ENCODE assay signal across 30 cellular contexts in the genomic region with DNA sequence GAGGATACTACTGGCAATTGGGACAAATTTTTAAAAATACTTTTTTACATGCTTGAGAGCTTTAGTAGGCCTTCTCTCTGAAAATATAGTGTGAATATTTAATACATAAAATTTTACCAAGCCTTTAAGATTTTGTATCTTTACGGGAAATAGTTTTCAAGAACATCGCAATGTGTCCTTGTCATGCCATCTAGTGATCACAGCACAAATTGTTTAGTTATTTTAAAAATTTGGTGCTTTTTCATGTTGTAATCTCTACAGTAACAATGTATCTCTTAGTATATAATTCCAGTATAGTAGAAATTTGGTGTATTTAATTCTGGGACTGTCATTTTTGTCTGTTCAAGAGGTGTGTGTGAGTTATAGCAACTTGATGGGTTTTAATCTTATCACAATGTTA. TPM values are rescaled to one million over a fixed set of nuclear protein-coding genes. Genes with fewer than 3 reads are reported as not detected.
DNase-seq lines count a peak whose midpoint lies in the region; ATAC-seq, FAIRE-seq and TF ChIP-seq lines count a peak whose summit lies in the region.
"Had no signal": no experiment of that assay in that cellular context is flagged by ENCODE, and none has a peak within 500 bp of the region (broad histone marks: within the 10 kb centered on the region; RNA-seq: fewer than 3 reads in every experiment).

No MANE protein-coding gene starts in this region.

- TF ChIP-seq CTCF in A549 (IDR thresholded peaks at IDR 0.05) (peak; percentile 6; the same call in 1 of the 3 replicates), HFFc6 (IDR thresholded peaks at IDR 0.05) (peak; percentile 42), SU-DHL-6 (IDR thresholded peaks at IDR 0.05; ENCODE audit: insufficient read depth, low read length, poor library complexity, severe bottlenecking) (no peak), hepatocyte (IDR thresholded peaks at IDR 0.05; ENCODE audit: poor library complexity) (peak; percentile 27)

- no peak overlapping the region for H3K27ac Mint-ChIP-seq in HFFc6
- H3K27ac Mint-ChIP-seq: activated B cell treated with CpG ODN at 0.5 μM for 24 hours; activated naive CD4-positive, alpha-beta T cell treated with anti-CD3 and anti-CD28 coated beads, Interleukin-2, amount 50 U/mL, for 72 hours; activated T-helper 1 cell treated with anti-CD3 and anti-CD28 coated beads, Interleukin-12 subunit alpha, Interleukin-12 subunit beta, Interleukin-2, Interleukin-4 antibody, amounts not matched to agents 30 ng/mL and 10 ng/mL and 1 ng/mL, durations not matched to agents 14 hours and 24 hours and 36 hours; CD14-positive monocyte; dendritic cell treated with granulocyte-macrophage colony-stimulating factor and Interleukin-4, amounts not matched to agents 40 ng/mL and 50 ng/mL, for 4 days; stimulated activated naive B cell treated with anti-CD40 and anti-IgM and Interleukin-4, amounts not matched to agents 10 μg/mL and 1 μg/mL and 100 μg/mL, for 72 hours; T-helper 2 cell treated with Interferon-gamma antibody and Interleukin-4, amounts not matched to agents 5 μg/mL and 100 μg/mL, for 36 hours had no signal

- H3K9ac ChIP-seq in SU-DHL-6 (ENCODE audit: low read length), result no peak overlapping the region

- no peak for DNase-seq in A549 (ENCODE audit: low read depth in 1 of 2, low spot score in 1 of 2)
- no peak for DNase-seq in HFFc6
- DNase-seq in hepatocyte (ENCODE audit: low spot score), result no peak
- no peak for DNase-seq in GM03348 (ENCODE audit: low spot score)
- DNase-seq in RKO (ENCODE audit: low spot score), result no peak
- no peak for DNase-seq in NCI-H524 (lab: John Stamatoyannopoulos, UW)
- DNase-seq: activated B cell treated with CpG ODN at 0.5 μM for 24 hours; activated CD4-positive, alpha-beta T cell treated with anti-CD3 and anti-CD28 coated beads, Interleukin-2, amount 50 U/mL, for 4 hours; anterior cingulate cortex; Calu3; MG63; NCI-H1417 treated with DMSO at 0.1 percent for 48 hours; NCI-H2081 treated with DMSO at 0.1 percent for 48 hours; NCI-H446; NK-92 treated with Interleukin-12 subunit alpha and Interleukin-12 subunit beta, amount 100 ng/mL, for 24 hours; retina; RPMI8226; stimulated activated naive B cell treated with anti-CD40 and anti-IgM and Interleukin-4, amounts not matched to agents 10 μg/mL and 1 μg/mL and 100 μg/mL, for 72 hours; uterus had no signal

- H3K27me3 ChIP-seq in SU-DHL-6 (ENCODE audit: low read length) (no peaks in the 10 kb centered on the region), hepatocyte (no peaks in the 10 kb centered on the region)
- H3K27me3 ChIP-seq: cardiac muscle cell, MG63, suprapubic skin, uterus had no signal

- H4K20me1 ChIP-seq in SU-DHL-6 (ENCODE audit: low read depth, low read length) (peaks cover 9% of the 10 kb centered on the region; the same call in 1 of the 2 replicates), hepatocyte (ENCODE audit: insufficient read depth, poor library complexity, severe bottlenecking) (no peaks in the 10 kb centered on the region)

- H3K27me3 Mint-ChIP-seq in HFFc6 (ENCODE audit: insufficient read depth), result no peaks in the 10 kb centered on the region
- H3K27me3 Mint-ChIP-seq: activated B cell treated with CpG ODN at 0.5 μM for 24 hours; dendritic cell treated with granulocyte-macrophage colony-stimulating factor and Interleukin-4, amounts not matched to agents 40 ng/mL and 50 ng/mL, for 4 days; stimulated activated naive B cell treated with anti-CD40 and anti-IgM and Interleukin-4, amounts not matched to agents 10 μg/mL and 1 μg/mL and 100 μg/mL, for 72 hours had no signal

- H3K4me2 ChIP-seq in A549 (no peak overlapping the region), SU-DHL-6 (ENCODE audit: low read depth, low read length, poor library complexity, severe bottlenecking) (peak overlapping the region; percentile 31), hepatocyte (no peak overlapping the region)
- H3K4me2 ChIP-seq: smooth muscle cell had no signal

- no peaks in the 10 kb centered on the region for H3K9me3 ChIP-seq in A549
- no peaks in the 10 kb centered on the region for H3K9me3 ChIP-seq in SU-DHL-6 (ENCODE audit: insufficient read depth, low read length)
- no peaks in the 10 kb centered on the region for H3K9me3 ChIP-seq in hepatocyte (ENCODE audit: low read depth)
- H3K9me3 ChIP-seq: MG63, suprapubic skin, uterus had no signal

- no peak overlapping the region for H3K4me3 Mint-ChIP-seq in HFFc6
- H3K4me3 Mint-ChIP-seq: activated B cell treated with CpG ODN at 0.5 μM for 24 hours; activated T-helper 1 cell treated with anti-CD3 and anti-CD28 coated beads, Interleukin-12 subunit alpha, Interleukin-12 subunit beta, Interleukin-2, Interleukin-4 antibody, amounts not matched to agents 30 ng/mL and 10 ng/mL and 1 ng/mL, durations not matched to agents 14 hours and 24 hours and 36 hours; CD14-positive monocyte; dendritic cell treated with granulocyte-macrophage colony-stimulating factor and Interleukin-4, amounts not matched to agents 40 ng/mL and 50 ng/mL, for 4 days; stimulated activated naive B cell treated with anti-CD40 and anti-IgM and Interleukin-4, amounts not matched to agents 10 μg/mL and 1 μg/mL and 100 μg/mL, for 72 hours; T-helper 2 cell treated with Interferon-gamma antibody and Interleukin-4, amounts not matched to agents 5 μg/mL and 100 μg/mL, for 36 hours had no signal

- H3K79me2 ChIP-seq in SU-DHL-6 (ENCODE audit: insufficient read depth, low read length), result peaks cover 66% of the 10 kb centered on the region
- H3K79me2 ChIP-seq in hepatocyte, result peaks cover 44% of the 10 kb centered on the region

- no peak for TF ChIP-seq POLR2A in A549 (IDR thresholded peaks at IDR 0.05; ENCODE audit: low read length)

- no peak overlapping the region for H2AFZ ChIP-seq in SU-DHL-6 (ENCODE audit: low read depth, low read length, severe bottlenecking)
- no peak overlapping the region for H2AFZ ChIP-seq in hepatocyte

- peaks cover 12% of the 10 kb centered on the region for H3F3A ChIP-seq in SU-DHL-6 (ENCODE audit: insufficient read depth)

- peaks cover 49% of the 10 kb centered on the region for H3K4me1 Mint-ChIP-seq in HFFc6 (ENCODE audit: low read depth)

- 91% methylated on average over 2 of the region's 2 CpGs for WGBS in A549 (ENCODE audit: missing lambda C conversion rate)
- 93% methylated on average over 2 of the region's 2 CpGs for WGBS in hepatocyte (ENCODE audit: low lambda C conversion rate, missing lambda C conversion rate)

- CTCF ChIA-PET in A549 (lab: Yijun Ruan, JAX), result interaction anchor here (1.0 to 3.4 kb wide), 2 partner anchors 225 to 420 kb away, joined by 3 to 16 read pairs; no protein-coding TSS in a partner anchor

- H3K4me1 ChIP-seq in A549 (peaks cover 12% of the 10 kb centered on the region), hepatocyte (ENCODE audit: insufficient read depth) (peaks cover 4% of the 10 kb centered on the region)
- H3K4me1 ChIP-seq: suprapubic skin, uterus had no signal

- no peaks in the 10 kb centered on the region for H3K9me2 ChIP-seq in SU-DHL-6 (replicated peaks; ENCODE audit: insufficient read depth, low read length)
- no peaks in the 10 kb centered on the region for H3K9me2 ChIP-seq in hepatocyte (replicated peaks; ENCODE audit: insufficient read depth)

- no peak overlapping the region for H3K4me3 ChIP-seq in A549
- H3K4me3 ChIP-seq in SU-DHL-6 (ENCODE audit: insufficient read depth, low read length, poor library complexity, severe bottlenecking), result no peak overlapping the region
- no peak overlapping the region for H3K4me3 ChIP-seq in hepatocyte
- H3K4me3 ChIP-seq: cardiac muscle cell, MG63, smooth muscle cell, suprapubic skin, uterus had no signal

- no peak for ATAC-seq in A549
- no peak for ATAC-seq in HG03108 (IDR thresholded peaks at IDR 0.05; ENCODE audit: unreplicated experiment)
- ATAC-seq: activated naive CD4-positive, alpha-beta T cell treated with anti-CD3 and anti-CD28 coated beads, Interleukin-2, amount 50 U/mL, for 72 hours; stimulated activated naive B cell treated with anti-CD40 and anti-IgM and Interleukin-4, amounts not matched to agents 10 μg/mL and 1 μg/mL and 100 μg/mL, for 72 hours had no signal

- TF ChIP-seq EP300 in A549 (IDR thresholded peaks at IDR 0.05), result no peak

- TF ChIP-seq RAD21 in A549 (conservative IDR thresholded peaks at IDR 0.05 in 1 of 2, IDR thresholded peaks at IDR 0.05 in 1 of 2), result no peak

- no peaks in the 10 kb centered on the region for H3K9me3 Mint-ChIP-seq in HFFc6
- H3K9me3 Mint-ChIP-seq: activated B cell treated with CpG ODN at 0.5 μM for 24 hours; activated naive CD4-positive, alpha-beta T cell treated with anti-CD3 and anti-CD28 coated beads, Interleukin-2, amount 50 U/mL, for 72 hours; activated T-helper 1 cell treated with anti-CD3 and anti-CD28 coated beads, Interleukin-12 subunit alpha, Interleukin-12 subunit beta, Interleukin-2, Interleukin-4 antibody, amounts not matched to agents 30 ng/mL and 10 ng/mL and 1 ng/mL, durations not matched to agents 14 hours and 24 hours and 36 hours; CD14-positive monocyte; dendritic cell treated with granulocyte-macrophage colony-stimulating factor and Interleukin-4, amounts not matched to agents 40 ng/mL and 50 ng/mL, for 4 days; stimulated activated naive B cell treated with anti-CD40 and anti-IgM and Interleukin-4, amounts not matched to agents 10 μg/mL and 1 μg/mL and 100 μg/mL, for 72 hours; T-helper 2 cell treated with Interferon-gamma antibody and Interleukin-4, amounts not matched to agents 5 μg/mL and 100 μg/mL, for 36 hours had no signal

- H3K36me3 ChIP-seq in SU-DHL-6 (ENCODE audit: low read length) (peaks cover 54% of the 10 kb centered on the region), hepatocyte (replicated peaks; ENCODE audit: insufficient read depth, low read depth) (no peaks in the 10 kb centered on the region)
- H3K36me3 ChIP-seq: cardiac muscle cell, suprapubic skin, uterus had no signal

- no peaks in the 10 kb centered on the region; the same call in 1 of the 2 replicates for H3K36me3 Mint-ChIP-seq in HFFc6 (ENCODE audit: low read depth)

- POLR2A ChIA-PET in A549 (lab: Yijun Ruan, JAX), result no interaction called here

- no peak for FAIRE-seq in A549 (lab: Jason Lieb, UNC)
- FAIRE-seq: H54 had no signal

- H3K27ac ChIP-seq in A549 (no peak overlapping the region), SU-DHL-6 (ENCODE audit: low read depth, low read length) (no peak overlapping the region), hepatocyte (no peak overlapping the region)
- H3K27ac ChIP-seq: cardiac muscle cell, suprapubic skin, uterus had no signal

TF ChIP-seq in A549, 52 proteins besides CTCF, POLR2A, EP300 and RAD21 (continues in another document):
- no peak for TF ChIP-seq NFE2L2 (conservative IDR thresholded peaks at IDR 0.05; ENCODE audit: low read length)

RNA-seq across cellular contexts. Expression of a gene that starts 6.7 kb away (rescaled TPM):
- polyA plus RNA-seq in A549 (2011; rRNA removed) (11.7 and 16.8 TPM in 2 replicates), A549 (2017; fragmentation: RNase III; extraction: RNeasy Plus Mini Kit Qiagen cat#74134 plus additional on column Dnase treatment) (9.4 to 10.1 TPM (median 9.6 TPM) in 3 replicates), hepatocyte (3.9 and 7.3 TPM in 2 replicates)
- 4.1 and 4.2 TPM in 2 replicates for polyA plus RNA-seq in A549 (2012; cell fraction: cytosol; rRNA removed)
- 3.1 and 3.6 TPM in 2 replicates for polyA plus RNA-seq in A549 (2012; cell fraction: nucleus; rRNA removed)
- 2.4 and 3.4 TPM in 2 replicates for polyA minus RNA-seq in A549 (2011; rRNA and poly(A)+ RNA removed)
- total RNA-seq in HFFc6 (2021; fragmentation: NEBNext Ultra II Directional; extraction: Animal tissue kit (Norgen Biotek cat#: 25700)), result 1 to 10 TPM; 3.6 to 8.7 (median 7.5) TPM
- total RNA-seq in hepatocyte, result 5.9 and 8.0 TPM in 2 replicates
